10 cellular contexts compared by ENCODE assay signal in genomic region chr1:202576816-202577215, GRCh38.
DNase-seq lines count a peak whose midpoint lies in the region; ATAC-seq and TF ChIP-seq lines count a peak whose summit lies in the region.
"Had no signal": no experiment of that assay in that cellular context is flagged by ENCODE, and none has a peak within 500 bp of the region (broad histone marks: within the 10 kb centered on the region; RNA-seq: fewer than 3 reads in every experiment).

No MANE protein-coding gene starts in this region.

- H3K27ac ChIP-seq in parathyroid adenoma: peak overlapping the region; percentile 69

- DNase-seq in Calu3: peak; percentile 36
- DNase-seq in OCI-M1 (lab: John Stamatoyannopoulos, UW): peak; percentile 41
- DNase-seq in fibroblast of gingiva (ENCODE audit: low read depth): peak; percentile 91
- no peak for DNase-seq in activated T-helper 1 cell treated with anti-CD3 and anti-CD28 coated beads, Interleukin-12 subunit alpha, Interleukin-12 subunit beta, Interleukin-2, Interleukin-4 antibody, amounts not matched to agents 30 ng/mL and 10 ng/mL and 1 ng/mL, durations not matched to agents 14 hours and 24 hours and 36 hours (ENCODE audit: low spot score)
- DNase-seq in activated T-helper 2 cell treated with anti-CD3 and anti-CD28 coated beads, Interferon-gamma antibody, Interleukin-2, Interleukin-4, amounts not matched to agents 10 μg/mL and 5 μg/mL and 100 μg/mL, durations not matched to agents 14 hours and 24 hours and 36 hours (ENCODE audit: low spot score): no peak
- DNase-seq: activated CD4-positive, alpha-beta T cell treated with anti-CD3 and anti-CD28 coated beads for 1 hour; NCI-H524 had no signal

- no peaks in the 10 kb centered on the region for H3K27me3 Mint-ChIP-seq in Calu3 (ENCODE audit: unreplicated experiment)
- no peaks in the 10 kb centered on the region for H3K27me3 Mint-ChIP-seq in activated T-helper 1 cell treated with anti-CD3 and anti-CD28 coated beads, Interleukin-12 subunit alpha, Interleukin-12 subunit beta, Interleukin-2, Interleukin-4 antibody, amounts not matched to agents 30 ng/mL and 10 ng/mL and 1 ng/mL, durations not matched to agents 14 hours and 24 hours and 36 hours (ENCODE audit: insufficient read depth)
- no peaks in the 10 kb centered on the region for H3K27me3 Mint-ChIP-seq in activated T-helper 2 cell treated with anti-CD3 and anti-CD28 coated beads, Interferon-gamma antibody, Interleukin-2, Interleukin-4, amounts not matched to agents 10 μg/mL and 5 μg/mL and 100 μg/mL, durations not matched to agents 14 hours and 24 hours and 36 hours (ENCODE audit: low read depth)

- no peaks in the 10 kb centered on the region for H3K9me3 Mint-ChIP-seq in Calu3 (ENCODE audit: low read depth, unreplicated experiment)
- H3K9me3 Mint-ChIP-seq in activated T-helper 1 cell treated with anti-CD3 and anti-CD28 coated beads, Interleukin-12 subunit alpha, Interleukin-12 subunit beta, Interleukin-2, Interleukin-4 antibody, amounts not matched to agents 30 ng/mL and 10 ng/mL and 1 ng/mL, durations not matched to agents 14 hours and 24 hours and 36 hours: no peaks in the 10 kb centered on the region
- H3K9me3 Mint-ChIP-seq in activated T-helper 2 cell treated with anti-CD3 and anti-CD28 coated beads, Interferon-gamma antibody, Interleukin-2, Interleukin-4, amounts not matched to agents 10 μg/mL and 5 μg/mL and 100 μg/mL, durations not matched to agents 14 hours and 24 hours and 36 hours: no peaks in the 10 kb centered on the region

- CTCF ChIA-PET in Calu3 (lab: Charles Lee): interaction anchor here (0.8 to 1.3 kb wide), 4 partner anchors 9 to 151 kb away, joined by 3 to 5 read pairs (median 4); no protein-coding TSS in a partner anchor

- no TSS peak for BruUV-seq in Calu3 (replicated peaks; lab: Mats Ljungman, UMichigan)

- TF ChIP-seq CTCF in Calu3 (IDR thresholded peaks at IDR 0.05; ENCODE audit: unreplicated experiment) (no peak), parathyroid adenoma (IDR thresholded peaks at IDR 0.05) (no peak)

- H3K9ac ChIP-seq in parathyroid adenoma: no peak overlapping the region

- no peak overlapping the region for H2AFZ ChIP-seq in parathyroid adenoma

- no peaks in the 10 kb centered on the region for H3K36me3 Mint-ChIP-seq in Calu3 (ENCODE audit: insufficient read depth, unreplicated experiment)
- H3K36me3 Mint-ChIP-seq in activated T-helper 1 cell treated with anti-CD3 and anti-CD28 coated beads, Interleukin-12 subunit alpha, Interleukin-12 subunit beta, Interleukin-2, Interleukin-4 antibody, amounts not matched to agents 30 ng/mL and 10 ng/mL and 1 ng/mL, durations not matched to agents 14 hours and 24 hours and 36 hours (ENCODE audit: low read depth): peaks cover 2% of the 10 kb centered on the region
- H3K36me3 Mint-ChIP-seq in activated T-helper 2 cell treated with anti-CD3 and anti-CD28 coated beads, Interferon-gamma antibody, Interleukin-2, Interleukin-4, amounts not matched to agents 10 μg/mL and 5 μg/mL and 100 μg/mL, durations not matched to agents 14 hours and 24 hours and 36 hours (ENCODE audit: low read depth): no peaks in the 10 kb centered on the region

- intact Hi-C loops in Calu3 (cut with micrococcal nuclease; ENCODE audit: unreplicated experiment): loop anchor here (10.0 kb wide), 1 partner anchor 112 kb away; no protein-coding TSS in a partner anchor
- intact Hi-C loops in activated T-helper 1 cell treated with anti-CD3 and anti-CD28 coated beads, Interleukin-12 subunit alpha, Interleukin-12 subunit beta, Interleukin-2, Interleukin-4 antibody, amounts not matched to agents 30 ng/mL and 10 ng/mL and 1 ng/mL, durations not matched to agents 14 hours and 24 hours and 36 hours (cut with micrococcal nuclease): no loop called here
- intact Hi-C loops in activated T-helper 2 cell treated with anti-CD3 and anti-CD28 coated beads, Interferon-gamma antibody, Interleukin-2, Interleukin-4, amounts not matched to agents 10 μg/mL and 5 μg/mL and 100 μg/mL, durations not matched to agents 14 hours and 24 hours and 36 hours (cut with micrococcal nuclease): loop anchor here (10.0 kb wide), 1 partner anchor 112 kb away; no protein-coding TSS in a partner anchor

- no peak overlapping the region for H3K27ac Mint-ChIP-seq in Calu3 (ENCODE audit: unreplicated experiment)
- no peak overlapping the region for H3K27ac Mint-ChIP-seq in activated T-helper 1 cell treated with anti-CD3 and anti-CD28 coated beads, Interleukin-12 subunit alpha, Interleukin-12 subunit beta, Interleukin-2, Interleukin-4 antibody, amounts not matched to agents 30 ng/mL and 10 ng/mL and 1 ng/mL, durations not matched to agents 14 hours and 24 hours and 36 hours
- no peak overlapping the region for H3K27ac Mint-ChIP-seq in activated T-helper 2 cell treated with anti-CD3 and anti-CD28 coated beads, Interferon-gamma antibody, Interleukin-2, Interleukin-4, amounts not matched to agents 10 μg/mL and 5 μg/mL and 100 μg/mL, durations not matched to agents 14 hours and 24 hours and 36 hours

- no peaks in the 10 kb centered on the region for H3K9me3 ChIP-seq in parathyroid adenoma (ENCODE audit: control insufficient read depth, low read length)

- H3K79me2 ChIP-seq in parathyroid adenoma: no peaks in the 10 kb centered on the region

- ATAC-seq in HG03457 (IDR thresholded peaks at IDR 0.05; ENCODE audit: unreplicated experiment) (no peak), GM19324 (IDR thresholded peaks at IDR 0.05; ENCODE audit: low FRiP score, unreplicated experiment) (no peak)

- H3K27me3 ChIP-seq in parathyroid adenoma (ENCODE audit: control insufficient read depth, insufficient read depth, low read length): no peaks in the 10 kb centered on the region

- H3K4me1 ChIP-seq in parathyroid adenoma: peaks cover 36% of the 10 kb centered on the region

- no peaks in the 10 kb centered on the region for H3K36me3 ChIP-seq in parathyroid adenoma (ENCODE audit: control insufficient read depth, insufficient read depth, low read length)

- no peak overlapping the region for H3K4me3 Mint-ChIP-seq in Calu3 (ENCODE audit: low read depth, unreplicated experiment)
- no peak overlapping the region for H3K4me3 Mint-ChIP-seq in activated T-helper 1 cell treated with anti-CD3 and anti-CD28 coated beads, Interleukin-12 subunit alpha, Interleukin-12 subunit beta, Interleukin-2, Interleukin-4 antibody, amounts not matched to agents 30 ng/mL and 10 ng/mL and 1 ng/mL, durations not matched to agents 14 hours and 24 hours and 36 hours
- H3K4me3 Mint-ChIP-seq in activated T-helper 2 cell treated with anti-CD3 and anti-CD28 coated beads, Interferon-gamma antibody, Interleukin-2, Interleukin-4, amounts not matched to agents 10 μg/mL and 5 μg/mL and 100 μg/mL, durations not matched to agents 14 hours and 24 hours and 36 hours (ENCODE audit: low read depth): no peak overlapping the region

- no peak overlapping the region for H3K4me2 ChIP-seq in parathyroid adenoma (ENCODE audit: low read length)

- H3K4me3 ChIP-seq in parathyroid adenoma (ENCODE audit: low read depth, low read length): no peak overlapping the region

- peaks cover 23% of the 10 kb centered on the region for H3K4me1 Mint-ChIP-seq in Calu3 (ENCODE audit: low read depth, unreplicated experiment)
- no peaks in the 10 kb centered on the region for H3K4me1 Mint-ChIP-seq in activated T-helper 1 cell treated with anti-CD3 and anti-CD28 coated beads, Interleukin-12 subunit alpha, Interleukin-12 subunit beta, Interleukin-2, Interleukin-4 antibody, amounts not matched to agents 30 ng/mL and 10 ng/mL and 1 ng/mL, durations not matched to agents 14 hours and 24 hours and 36 hours (ENCODE audit: low read depth)
- H3K4me1 Mint-ChIP-seq in activated T-helper 2 cell treated with anti-CD3 and anti-CD28 coated beads, Interferon-gamma antibody, Interleukin-2, Interleukin-4, amounts not matched to agents 10 μg/mL and 5 μg/mL and 100 μg/mL, durations not matched to agents 14 hours and 24 hours and 36 hours (ENCODE audit: low read depth): peaks cover 2% of the 10 kb centered on the region

Comparison
In these comparisons a context has a peak if more than half of its experiments do, and no peak if none do; other contexts are left out.
1. DNase-seq: peak in Calu3 (single experiment), OCI-M1 (single experiment) and fibroblast of gingiva (single experiment); none in activated T-helper 1 cell treated with anti-CD3 and anti-CD28 coated beads, Interleukin-12 subunit alpha, Interleukin-12 subunit beta, Interleukin-2, Interleukin-4 antibody, amounts not matched to agents 30 ng/mL and 10 ng/mL and 1 ng/mL, durations not matched to agents 14 hours and 24 hours and 36 hours (single experiment) and activated T-helper 2 cell treated with anti-CD3 and anti-CD28 coated beads, Interferon-gamma antibody, Interleukin-2, Interleukin-4, amounts not matched to agents 10 μg/mL and 5 μg/mL and 100 μg/mL, durations not matched to agents 14 hours and 24 hours and 36 hours (single experiment).